7 cellular contexts compared by ENCODE assay signal in the genomic region with DNA sequence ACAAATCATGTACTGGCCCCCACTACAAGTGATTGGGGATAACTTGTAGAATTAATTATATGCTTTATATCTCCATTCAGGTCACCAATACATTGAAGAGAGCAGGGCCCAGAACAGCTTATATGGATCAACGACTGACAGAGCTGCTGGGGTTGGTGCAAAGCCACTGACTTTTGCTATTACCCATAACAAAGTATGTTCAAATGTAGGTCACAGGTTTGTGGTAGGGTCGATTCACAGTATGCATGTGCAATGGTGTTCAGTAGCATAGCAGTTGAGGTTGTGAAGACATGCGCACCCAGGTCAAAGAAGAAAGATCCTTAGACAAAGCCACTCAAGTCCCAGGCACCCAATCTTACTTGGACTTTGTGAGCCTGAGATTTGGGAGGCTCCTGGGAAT.
DNase-seq lines count a peak whose midpoint lies in the region; ATAC-seq and TF ChIP-seq lines count a peak whose summit lies in the region.
"Not testable (repeated sequence)": the region's sequence is repeated elsewhere in the genome, so short reads cannot be mapped to it uniquely, and the experiment has no call there.

No MANE protein-coding gene starts in this region.

- not testable (repeated sequence) for H3K23ac ChIP-seq in IMR-90 (ENCODE audit: low read depth, low read length)

- not testable (repeated sequence) for H3K27me3 ChIP-seq in CD4-positive, alpha-beta T cell (ENCODE audit: control insufficient read depth, insufficient read depth, low read length); IMR-90 (ENCODE audit: control insufficient read depth, insufficient read depth, low read length)

- not testable (repeated sequence) for H3K36me3 Mint-ChIP-seq in CD4-positive, alpha-beta T cell (ENCODE audit: low read depth); activated CD4-positive, alpha-beta T cell treated with anti-CD3 and anti-CD28 coated beads for 36 hours (ENCODE audit: low read depth); activated CD8-positive, alpha-beta memory T cell treated with anti-CD3 and anti-CD28 coated beads, Interleukin-2, amount 10 ng/mL, durations not matched to agents 7 days and 5 days

- H2BK5ac ChIP-seq in IMR-90 (ENCODE audit: low read depth, low read length, poor library complexity, severe bottlenecking), result not testable (repeated sequence)

- no CpG with 5 or more reads among the region's 3 CpGs for WGBS in IMR-90 (ENCODE audit: extremely low coverage in 2 of 2, insufficient read length in 1 of 2), 2 experiments

- peak overlapping the region; percentile 32; the same call in 1 of the 2 replicates for H2BK120ac ChIP-seq in IMR-90 (ENCODE audit: low read depth, low read length)

- not testable (repeated sequence) for H3K9me3 ChIP-seq in CD4-positive, alpha-beta T cell (ENCODE audit: control insufficient read depth, low read length); IMR-90 (ENCODE audit: control insufficient read depth, insufficient read depth, low read length)

- H2BK15ac ChIP-seq in IMR-90 (ENCODE audit: low read depth, low read length), result not testable (repeated sequence)

- dilution Hi-C loops in IMR-90 (cut with HindIII; ENCODE audit: low sequenced_read_pairs, unreplicated experiment), result not testable (repeated sequence)

- H3K9ac ChIP-seq in IMR-90 (ENCODE audit: low read depth, low read length), result not testable (repeated sequence)

- not testable (repeated sequence) for H3K27ac Mint-ChIP-seq in CD4-positive, alpha-beta T cell; activated CD4-positive, alpha-beta T cell treated with anti-CD3 and anti-CD28 coated beads for 36 hours; activated CD8-positive, alpha-beta memory T cell treated with anti-CD3 and anti-CD28 coated beads, Interleukin-2, amount 10 ng/mL, durations not matched to agents 7 days and 5 days

- not testable (repeated sequence) for H3K4me3 Mint-ChIP-seq in CD4-positive, alpha-beta T cell; activated CD4-positive, alpha-beta T cell treated with anti-CD3 and anti-CD28 coated beads for 36 hours; activated CD8-positive, alpha-beta memory T cell treated with anti-CD3 and anti-CD28 coated beads, Interleukin-2, amount 10 ng/mL, durations not matched to agents 7 days and 5 days

- peak; percentile 43 for ATAC-seq in CD4-positive, alpha-beta T cell (ENCODE audit: poor library complexity)
- not testable (repeated sequence) for ATAC-seq in IMR-90 (ENCODE audit: low read depth)
- ATAC-seq in activated CD4-positive, alpha-beta T cell treated with anti-CD3 and anti-CD28 coated beads for 36 hours, result peak; percentile 27
- peak; percentile 50 for ATAC-seq in activated CD8-positive, alpha-beta memory T cell treated with anti-CD3 and anti-CD28 coated beads, Interleukin-2, amount 10 ng/mL, durations not matched to agents 7 days and 5 days
- ATAC-seq in stimulated activated naive CD8-positive, alpha-beta T cell treated with anti-CD3 and anti-CD28 coated beads, Interleukin-15, Interleukin-2, amounts not matched to agents 100 U/mL and 50 U/mL, for 24 hours, result peak; percentile 29

- not testable (repeated sequence) for TF ChIP-seq CTCF in CD4-positive, alpha-beta T cell (IDR thresholded peaks at IDR 0.05); IMR-90 (conservative IDR thresholded peaks at IDR 0.05; ENCODE audit: low read depth, low read length)

- intact Hi-C loops in CD4-positive, alpha-beta T cell (cut with DNase I, micrococcal nuclease); IMR-90 (cut with micrococcal nuclease); activated CD4-positive, alpha-beta T cell treated with anti-CD3 and anti-CD28 coated beads for 36 hours (cut with DNase I, micrococcal nuclease): not testable (repeated sequence)

- not testable (repeated sequence) for H3K4me1 ChIP-seq in IMR-90 (ENCODE audit: control insufficient read depth, insufficient read depth, low read length)

- not testable (repeated sequence) for H4K91ac ChIP-seq in IMR-90 (ENCODE audit: insufficient read depth, low read depth, low read length)

- H3K4ac ChIP-seq in IMR-90 (ENCODE audit: low read depth, low read length), result not testable (repeated sequence)

- H4K8ac ChIP-seq in IMR-90 (ENCODE audit: low read depth in 2 of 2, low read length in 2 of 2), result not testable (repeated sequence)

- POLR2A ChIA-PET in CD4-positive, alpha-beta T cell (lab: Charles Lee); IMR-90 (lab: Charles Lee; ENCODE audit: unreplicated experiment); activated CD4-positive, alpha-beta T cell treated with anti-CD3 and anti-CD28 coated beads for 36 hours (lab: Charles Lee): not testable (repeated sequence)

- H2BK20ac ChIP-seq in IMR-90 (ENCODE audit: low read depth, low read length), result 0 out of 2 replicates have a peak overlapping the region, but pooled peaks have one; percentile 24

- DNase-seq in CD4-positive, alpha-beta T cell; IMR-90; activated CD8-positive, alpha-beta memory T cell treated with anti-CD3 and anti-CD28 coated beads, Interleukin-2, amount 10 ng/mL, durations not matched to agents 7 days and 5 days; stimulated activated naive CD8-positive, alpha-beta T cell treated with anti-CD3 and anti-CD28 coated beads, Interleukin-15, Interleukin-2, amounts not matched to agents 100 U/mL and 50 U/mL, for 24 hours: not testable (repeated sequence)
- peak; percentile 5 for DNase-seq in activated CD4-positive, alpha-beta T cell treated with anti-CD3 and anti-CD28 coated beads for 36 hours
- peak; percentile 31 for DNase-seq in central memory CD4-positive, alpha-beta T cell
- DNase-seq in myocyte (ENCODE audit: low read depth), result peak; percentile 0

- H3K79me1 ChIP-seq in IMR-90 (ENCODE audit: low read depth in 1 of 2, low read length in 2 of 2), result not testable (repeated sequence)

- H3K18ac ChIP-seq in IMR-90 (ENCODE audit: low read depth, low read length), result not testable (repeated sequence)

- not testable (repeated sequence) for H3K14ac ChIP-seq in IMR-90 (replicated peaks; ENCODE audit: low read depth, low read length)

- CTCF ChIA-PET in CD4-positive, alpha-beta T cell (lab: Charles Lee); IMR-90 (lab: Yijun Ruan, JAX); activated CD4-positive, alpha-beta T cell treated with anti-CD3 and anti-CD28 coated beads for 36 hours (lab: Charles Lee); activated CD8-positive, alpha-beta memory T cell treated with anti-CD3 and anti-CD28 coated beads, Interleukin-2, amount 10 ng/mL, durations not matched to agents 7 days and 5 days (lab: Charles Lee): not testable (repeated sequence)

- H3K56ac ChIP-seq in IMR-90 (ENCODE audit: extremely low read depth, insufficient read depth, low read length), result not testable (repeated sequence)

- not testable (repeated sequence) for H4K20me1 ChIP-seq in IMR-90 (ENCODE audit: insufficient read depth, low read length)

- H3K4me2 ChIP-seq in IMR-90 (ENCODE audit: low read depth, low read length), result not testable (repeated sequence)

- not testable (repeated sequence) for TF ChIP-seq RAD21 in IMR-90 (IDR thresholded peaks at IDR 0.05; ENCODE audit: low read length)

- not testable (repeated sequence) for H2AFZ ChIP-seq in IMR-90 (replicated peaks; ENCODE audit: low read length, poor library complexity)

- not testable (repeated sequence) for H3K9me1 ChIP-seq in IMR-90 (ENCODE audit: insufficient read depth, low read length)

- not testable (repeated sequence) for H4K5ac ChIP-seq in IMR-90 (ENCODE audit: low read depth, low read length)

- in situ Hi-C loops in IMR-90 (cut with MboI; ENCODE audit: low sequenced_read_pairs), result not testable (repeated sequence)

- H2AK5ac ChIP-seq in IMR-90 (ENCODE audit: low read depth, low read length), result not testable (repeated sequence)

- TF ChIP-seq POLR2A in IMR-90 (IDR thresholded peaks at IDR 0.05; ENCODE audit: low read depth, low read length), result not testable (repeated sequence)

- H3K4me3 ChIP-seq in IMR-90 (ENCODE audit: insufficient read depth, low read depth, low read length), result not testable (repeated sequence)

- H3K36me3 ChIP-seq in IMR-90 (ENCODE audit: control insufficient read depth, insufficient read depth, low read length), result not testable (repeated sequence)

- H3K27ac ChIP-seq in CD4-positive, alpha-beta T cell (ENCODE audit: low read depth, low read length); IMR-90 (ENCODE audit: insufficient read depth, low read length): not testable (repeated sequence)

- H3K9me3 Mint-ChIP-seq in CD4-positive, alpha-beta T cell; activated CD4-positive, alpha-beta T cell treated with anti-CD3 and anti-CD28 coated beads for 36 hours (ENCODE audit: low read depth); activated CD8-positive, alpha-beta memory T cell treated with anti-CD3 and anti-CD28 coated beads, Interleukin-2, amount 10 ng/mL, durations not matched to agents 7 days and 5 days (ENCODE audit: low read depth): not testable (repeated sequence)

- not testable (repeated sequence) for H3K27me3 Mint-ChIP-seq in CD4-positive, alpha-beta T cell; activated CD4-positive, alpha-beta T cell treated with anti-CD3 and anti-CD28 coated beads for 36 hours; activated CD8-positive, alpha-beta memory T cell treated with anti-CD3 and anti-CD28 coated beads, Interleukin-2, amount 10 ng/mL, durations not matched to agents 7 days and 5 days

- not testable (repeated sequence) for H2AK9ac ChIP-seq in IMR-90 (replicated peaks; ENCODE audit: low read depth, low read length, poor library complexity)

- not testable (repeated sequence) for H3K4me1 Mint-ChIP-seq in CD4-positive, alpha-beta T cell (ENCODE audit: low read depth); activated CD4-positive, alpha-beta T cell treated with anti-CD3 and anti-CD28 coated beads for 36 hours; activated CD8-positive, alpha-beta memory T cell treated with anti-CD3 and anti-CD28 coated beads, Interleukin-2, amount 10 ng/mL, durations not matched to agents 7 days and 5 days

- BruUV-seq in IMR-90 (replicated peaks; lab: Mats Ljungman, UMichigan), result not testable (repeated sequence)
